Comparison of ENCODE assay signal across 16 cellular contexts in genomic region chr16:22672830-22673210, GRCh38.
"Had no signal": no experiment of that assay in that cellular context is flagged by ENCODE, and none has a peak within 500 bp of the region (broad histone marks: within the 10 kb centered on the region; RNA-seq: fewer than 3 reads in every experiment).

No MANE protein-coding gene starts in this region.

- DNase-seq: cerebellar nuclear complex; dermis blood vessel endothelial cell; foreskin melanocyte; kidney; left cardiac atrium; mesendoderm; natural killer cell; stimulated activated CD4-positive, alpha-beta T cell treated with anti-CD3 and anti-CD28 coated beads, Interleukin-4, amount 100 ng/mL, for 1 hour; stimulated activated CD8-positive, alpha-beta memory T cell treated with anti-CD3 and anti-CD28 coated beads, Interleukin-4, amount 100 ng/mL, for 48 hours; stimulated activated naive CD8-positive, alpha-beta T cell treated with anti-CD3 and anti-CD28 coated beads, Interleukin-15, Interleukin-2, amounts not matched to agents 100 U/mL and 50 U/mL, for 24 hours had no signal

- H3K9me3 ChIP-seq: ovary, right atrium auricular region, tibial artery had no signal

- H3K36me3 Mint-ChIP-seq: natural killer cell; stimulated activated effector memory CD8-positive, alpha-beta T cell treated with anti-CD3 and anti-CD28 coated beads, Interleukin-12 subunit alpha, Interleukin-12 subunit beta, amount 100 ng/mL, for 72 hours had no signal

- H3K36me3 ChIP-seq: ovary, right atrium auricular region, tibial artery had no signal

- ATAC-seq: natural killer cell; stimulated activated effector memory CD8-positive, alpha-beta T cell treated with anti-CD3 and anti-CD28 coated beads, Interleukin-12 subunit alpha, Interleukin-12 subunit beta, amount 100 ng/mL, for 72 hours; stimulated activated naive CD8-positive, alpha-beta T cell treated with anti-CD3 and anti-CD28 coated beads, Interleukin-15, Interleukin-2, amounts not matched to agents 100 U/mL and 50 U/mL, for 24 hours had no signal

- H3K79me2 ChIP-seq: hepatocyte had no signal

- H3K4me3 Mint-ChIP-seq: natural killer cell; neural crest cell; stimulated activated effector memory CD8-positive, alpha-beta T cell treated with anti-CD3 and anti-CD28 coated beads, Interleukin-12 subunit alpha, Interleukin-12 subunit beta, amount 100 ng/mL, for 72 hours had no signal

- H3K4me3 ChIP-seq: hepatocyte, ovary, right atrium auricular region, tibial artery had no signal

- H3K27me3 ChIP-seq: ovary, right atrium auricular region had no signal

- H3K4me1 ChIP-seq: right atrium auricular region had no signal

- H3K27ac ChIP-seq: hepatocyte, ovary, right atrium auricular region, tibial artery had no signal

- H2AFZ ChIP-seq: hepatocyte had no signal

- H3K4me1 Mint-ChIP-seq: natural killer cell; neural crest cell; stimulated activated effector memory CD8-positive, alpha-beta T cell treated with anti-CD3 and anti-CD28 coated beads, Interleukin-12 subunit alpha, Interleukin-12 subunit beta, amount 100 ng/mL, for 72 hours had no signal

- H3K27ac Mint-ChIP-seq: natural killer cell; stimulated activated effector memory CD8-positive, alpha-beta T cell treated with anti-CD3 and anti-CD28 coated beads, Interleukin-12 subunit alpha, Interleukin-12 subunit beta, amount 100 ng/mL, for 72 hours had no signal

- H3K4me2 ChIP-seq: hepatocyte had no signal

- H3K9me3 Mint-ChIP-seq: natural killer cell; neural crest cell; stimulated activated effector memory CD8-positive, alpha-beta T cell treated with anti-CD3 and anti-CD28 coated beads, Interleukin-12 subunit alpha, Interleukin-12 subunit beta, amount 100 ng/mL, for 72 hours had no signal
